ENCODE assay signal across 9 cellular contexts in the genomic region with DNA sequence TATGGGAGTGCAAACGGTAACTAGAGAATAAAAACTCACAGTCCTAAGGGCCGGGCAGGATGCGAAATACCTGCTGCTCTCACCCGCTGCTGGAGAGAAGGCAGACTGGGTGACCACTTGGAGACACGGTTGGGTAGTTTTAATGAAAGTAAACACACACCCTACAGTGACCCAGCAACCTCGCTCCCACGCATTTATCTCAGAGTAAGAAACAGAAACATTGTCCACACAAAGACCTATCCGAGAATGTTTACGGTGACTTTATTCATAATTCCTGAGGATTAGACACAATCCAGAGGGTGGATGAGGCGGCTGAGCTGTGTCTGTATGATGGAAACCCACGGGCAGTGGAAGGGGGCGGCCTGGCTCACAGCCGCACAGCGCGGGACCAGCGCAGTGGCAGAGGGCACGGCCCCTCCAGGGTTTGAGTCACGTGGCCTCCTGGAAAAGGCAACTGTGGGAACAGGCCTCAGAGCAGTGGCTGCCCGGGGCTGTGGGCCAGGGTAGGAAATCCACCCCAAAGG.
DNase-seq lines count a peak whose midpoint lies in the region; ATAC-seq, FAIRE-seq and TF ChIP-seq lines count a peak whose summit lies in the region.
"Had no signal": no experiment of that assay in that cellular context is flagged by ENCODE, and none has a peak within 500 bp of the region (broad histone marks: within the 10 kb centered on the region; RNA-seq: fewer than 3 reads in every experiment).

No MANE protein-coding gene starts in this region.

- peaks cover 73% of the 10 kb centered on the region for H3K4me1 Mint-ChIP-seq in stimulated activated naive CD8-positive, alpha-beta T cell treated with anti-CD3 and anti-CD28 coated beads, Interleukin-15, Interleukin-2, amounts not matched to agents 100 ng/mL and 50 ng/mL, for 24 hours (ENCODE audit: low read depth)

- no peaks in the 10 kb centered on the region for H3K27me3 ChIP-seq in K562 (ENCODE audit: control insufficient read depth in 2 of 2, insufficient read depth in 2 of 2, low read length in 2 of 2)
- H3K27me3 ChIP-seq in body of pancreas, result no peaks in the 10 kb centered on the region

- no peak overlapping the region for H3K4me3 ChIP-seq in K562
- no peak overlapping the region for H3K4me3 ChIP-seq in body of pancreas

- H3K9ac ChIP-seq in K562 (ENCODE audit: insufficient read depth in 1 of 2, low read depth in 2 of 2, low read length in 2 of 2), result peak overlapping the region; percentile 46 to 87; a peak in 3 of 4 replicates

- intact Hi-C loops in K562 (cut with micrococcal nuclease), result no loop called here
- intact Hi-C loops in body of pancreas (cut with DNase I), result no loop called here

- peak overlapping the region; percentile 64 for H3K4me2 ChIP-seq in K562 (ENCODE audit: insufficient read depth, low read length)

- H3K36me3 ChIP-seq in K562 (ENCODE audit: control insufficient read depth, insufficient read depth, low read length) (0 out of 3 replicates have a peak, but pooled peaks cover 2% of the 10 kb centered on the region), body of pancreas (replicated peaks in 1 of 2; ENCODE audit: insufficient read depth in 1 of 2, low read depth in 2 of 2) (no peaks in the 10 kb centered on the region)

- no peaks in the 10 kb centered on the region for H3K9me3 Mint-ChIP-seq in stimulated activated naive CD8-positive, alpha-beta T cell treated with anti-CD3 and anti-CD28 coated beads, Interleukin-15, Interleukin-2, amounts not matched to agents 100 ng/mL and 50 ng/mL, for 24 hours

- no peak for TF ChIP-seq EP300 in K562 (IDR thresholded peaks at IDR 0.05; ENCODE audit: low read length)

- peaks cover 15% of the 10 kb centered on the region; the same call in 2 of the 3 replicates for H3K79me2 ChIP-seq in K562 (ENCODE audit: control insufficient read depth, insufficient read depth, low read length)

- TF ChIP-seq POLR2A in K562 (conservative IDR thresholded peaks at IDR 0.05) (no peak), body of pancreas (IDR thresholded peaks at IDR 0.05) (no peak)

- TF ChIP-seq RAD21 in K562 (CRISPR knock-in tag; conservative IDR thresholded peaks at IDR 0.05 in 1 of 2, IDR thresholded peaks at IDR 0.05 in 1 of 2), result no peak

- no peaks in the 10 kb centered on the region for H3K27me3 Mint-ChIP-seq in stimulated activated naive CD8-positive, alpha-beta T cell treated with anti-CD3 and anti-CD28 coated beads, Interleukin-15, Interleukin-2, amounts not matched to agents 100 ng/mL and 50 ng/mL, for 24 hours

- TF ChIP-seq CTCF in K562 (IDR thresholded peaks at IDR 0.05 in 2 of 3, conservative IDR thresholded peaks at IDR 0.05 in 1 of 3; ENCODE audit: insufficient read depth in 2 of 3, low read depth in 1 of 3, low read length in 3 of 3) (no peak), body of pancreas (IDR thresholded peaks at IDR 0.05) (no peak)

- peaks cover 3 to 23% of the 10 kb centered on the region in 2 experiments; a peak in 3 of 5 replicates for H3K4me1 ChIP-seq in K562 (replicated peaks in 1 of 2; ENCODE audit: control insufficient read depth in 2 of 2, insufficient read depth in 2 of 2, low read length in 2 of 2)
- no peaks in the 10 kb centered on the region for H3K4me1 ChIP-seq in body of pancreas

- H3K4me3 Mint-ChIP-seq in stimulated activated naive CD8-positive, alpha-beta T cell treated with anti-CD3 and anti-CD28 coated beads, Interleukin-15, Interleukin-2, amounts not matched to agents 100 ng/mL and 50 ng/mL, for 24 hours, result no peak overlapping the region

- H3K9me3 ChIP-seq in K562 (replicated peaks; ENCODE audit: control insufficient read depth, insufficient read depth, low read depth, low read length), result 0 out of 2 replicates have a peak, but pooled peaks cover 1% of the 10 kb centered on the region
- H3K9me3 ChIP-seq in body of pancreas, result no peaks in the 10 kb centered on the region

- CTCF ChIA-PET in K562 (lab: Yijun Ruan, JAX; ENCODE audit: low intra/inter-chr PET ratio), result no interaction called here

- DNase-seq in stimulated activated naive CD8-positive, alpha-beta T cell treated with anti-CD3 and anti-CD28 coated beads, Interleukin-15, Interleukin-2, amounts not matched to agents 100 U/mL and 50 U/mL, for 24 hours, result no peak
- DNase-seq in K562 (ENCODE audit: extremely low read depth in 1 of 4, low spot score in 3 of 4), result peak; percentile 19 to 45 (median 32)
- no peak for DNase-seq in GOT3 (lab: John Stamatoyannopoulos, UW)
- DNase-seq in body of pancreas, result no peak

- no peaks in the 10 kb centered on the region for H3K9me1 ChIP-seq in K562 (ENCODE audit: control insufficient read depth, insufficient read depth, low read length)

- no peak for ATAC-seq in stimulated activated naive CD8-positive, alpha-beta T cell treated with anti-CD3 and anti-CD28 coated beads, Interleukin-15, Interleukin-2, amounts not matched to agents 100 U/mL and 50 U/mL, for 24 hours
- ATAC-seq in HG03280 (IDR thresholded peaks at IDR 0.05; ENCODE audit: unreplicated experiment) (peak; percentile 74), K562 (peak; percentile 86), HG03565 (IDR thresholded peaks at IDR 0.05; ENCODE audit: unreplicated experiment) (no peak), GM18909 (IDR thresholded peaks at IDR 0.05; ENCODE audit: poor library complexity, unreplicated experiment) (no peak), body of pancreas (no peak)

- H4K20me1 ChIP-seq in K562 (replicated peaks; ENCODE audit: control insufficient read depth, insufficient read depth, low read length), result no peaks in the 10 kb centered on the region

- WGBS in K562 (ENCODE audit: insufficient coverage, low coverage, missing lambda C conversion rate), result 27% methylated on average over 16 of the region's 19 CpGs
- 85 to 89% methylated on average over 18 to 19 of the region's 19 CpGs for WGBS in body of pancreas, 2 donors

- H2AFZ ChIP-seq in K562 (ENCODE audit: low read depth, low read length), result no peak overlapping the region

- FAIRE-seq in K562 (lab: Jason Lieb, UNC), result peak; percentile 87
- FAIRE-seq: islet of Langerhans had no signal

- POLR2A ChIA-PET in K562 (lab: Yijun Ruan, JAX), result no interaction called here

- peak overlapping the region; percentile 52 for H3K27ac Mint-ChIP-seq in stimulated activated naive CD8-positive, alpha-beta T cell treated with anti-CD3 and anti-CD28 coated beads, Interleukin-15, Interleukin-2, amounts not matched to agents 100 ng/mL and 50 ng/mL, for 24 hours

- BruUV-seq in K562 (replicated peaks; lab: Mats Ljungman, UMichigan), result no TSS peak

- in situ Hi-C loops in K562 (cut with MboI), result no loop called here

- H3K36me3 Mint-ChIP-seq in stimulated activated naive CD8-positive, alpha-beta T cell treated with anti-CD3 and anti-CD28 coated beads, Interleukin-15, Interleukin-2, amounts not matched to agents 100 ng/mL and 50 ng/mL, for 24 hours (ENCODE audit: low read depth), result peaks cover 22% of the 10 kb centered on the region

- H3K27ac ChIP-seq in K562 (ENCODE audit: extremely low read depth, low read depth, low read length), result peak overlapping the region; percentile 27; the same call in 2 of the 3 replicates
- H3K27ac ChIP-seq in body of pancreas, result no peak overlapping the region

TF ChIP-seq in K562, 482 proteins besides CTCF, POLR2A, EP300 and RAD21 (continues in another document):
- TF ChIP-seq ZBTB1 (CRISPR knock-in tag; IDR thresholded peaks at IDR 0.05; ENCODE audit: borderline replicate concordance, low read depth) (no peak), CEBPG (CRISPR knock-in tag; IDR thresholded peaks at IDR 0.05) (no peak), CEBPG (tag; conservative IDR thresholded peaks at IDR 0.05 in 1 of 2, IDR thresholded peaks at IDR 0.05 in 1 of 2) (no peak), DPF2 (IDR thresholded peaks at IDR 0.05) (peak; percentile 37; the same call in 1 of the 2 replicates), MAFF (IDR thresholded peaks at IDR 0.05; ENCODE audit: low read length) (no peak), RCOR1 (IDR thresholded peaks at IDR 0.05; ENCODE audit: borderline replicate concordance in 1 of 2, low read depth in 2 of 2, low read length in 2 of 2) (no peak), NCOA6 (IDR thresholded peaks at IDR 0.05) (no peak), ZKSCAN1 (IDR thresholded peaks at IDR 0.05; ENCODE audit: low read depth, low read length) (no peak), NFYB (IDR thresholded peaks at IDR 0.05; ENCODE audit: extremely low read depth, insufficient read length) (no peak), ZEB2 (IDR thresholded peaks at IDR 0.05) (no peak), CREBBP (IDR thresholded peaks at IDR 0.05; ENCODE audit: low read depth, low read length) (no peak), HEY1 (CRISPR knock-in tag; IDR thresholded peaks at IDR 0.05; ENCODE audit: borderline replicate concordance) (no peak), ZNF184 (CRISPR knock-in tag; IDR thresholded peaks at IDR 0.05) (no peak), RBM39 (optimal IDR thresholded peaks at IDR 0.05; ENCODE audit: low read depth, low read length) (no peak), ELF2 (CRISPR knock-in tag; IDR thresholded peaks at IDR 0.05) (no peak), LARP7 (IDR thresholded peaks at IDR 0.05) (no peak), EGR1 (conservative IDR thresholded peaks at IDR 0.05) (peak; percentile 71)
- TF ChIP-seq, protein P1, sequence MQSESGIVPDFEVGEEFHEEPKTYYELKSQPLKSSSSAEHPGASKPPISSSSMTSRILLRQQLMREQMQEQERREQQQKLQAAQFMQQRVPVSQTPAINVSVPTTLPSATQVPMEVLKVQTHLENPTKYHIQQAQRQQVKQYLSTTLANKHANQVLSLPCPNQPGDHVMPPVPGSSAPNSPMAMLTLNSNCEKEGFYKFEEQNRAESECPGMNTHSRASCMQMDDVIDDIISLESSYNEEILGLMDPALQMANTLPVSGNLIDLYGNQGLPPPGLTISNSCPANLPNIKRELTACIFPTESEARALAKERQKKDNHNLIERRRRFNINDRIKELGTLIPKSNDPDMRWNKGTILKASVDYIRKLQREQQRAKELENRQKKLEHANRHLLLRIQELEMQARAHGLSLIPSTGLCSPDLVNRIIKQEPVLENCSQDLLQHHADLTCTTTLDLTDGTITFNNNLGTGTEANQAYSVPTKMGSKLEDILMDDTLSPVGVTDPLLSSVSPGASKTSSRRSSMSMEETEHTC (IDR thresholded peaks at IDR 0.05), result no peak
- TF ChIP-seq, protein P2, sequence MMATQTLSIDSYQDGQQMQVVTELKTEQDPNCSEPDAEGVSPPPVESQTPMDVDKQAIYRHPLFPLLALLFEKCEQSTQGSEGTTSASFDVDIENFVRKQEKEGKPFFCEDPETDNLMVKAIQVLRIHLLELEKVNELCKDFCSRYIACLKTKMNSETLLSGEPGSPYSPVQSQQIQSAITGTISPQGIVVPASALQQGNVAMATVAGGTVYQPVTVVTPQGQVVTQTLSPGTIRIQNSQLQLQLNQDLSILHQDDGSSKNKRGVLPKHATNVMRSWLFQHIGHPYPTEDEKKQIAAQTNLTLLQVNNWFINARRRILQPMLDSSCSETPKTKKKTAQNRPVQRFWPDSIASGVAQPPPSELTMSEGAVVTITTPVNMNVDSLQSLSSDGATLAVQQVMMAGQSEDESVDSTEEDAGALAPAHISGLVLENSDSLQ (IDR thresholded peaks at IDR 0.05), result no peak

Comparison
In these comparisons a context has a peak if more than half of its experiments do, and no peak if none do; other contexts are left out.
1. ATAC-seq: peak in HG03280 (single experiment) and K562 (single experiment); none in stimulated activated naive CD8-positive, alpha-beta T cell treated with anti-CD3 and anti-CD28 coated beads, Interleukin-15, Interleukin-2, amounts not matched to agents 100 U/mL and 50 U/mL, for 24 hours (single experiment), HG03565 (single experiment), GM18909 (single experiment) and body of pancreas (single experiment).
2. DNase-seq: peak in K562 (4 of 4); none in stimulated activated naive CD8-positive, alpha-beta T cell treated with anti-CD3 and anti-CD28 coated beads, Interleukin-15, Interleukin-2, amounts not matched to agents 100 U/mL and 50 U/mL, for 24 hours (single experiment), GOT3 (single experiment) and body of pancreas (0 of 4).